ENCODE assay signal across 18 cellular contexts in the genomic region with DNA sequence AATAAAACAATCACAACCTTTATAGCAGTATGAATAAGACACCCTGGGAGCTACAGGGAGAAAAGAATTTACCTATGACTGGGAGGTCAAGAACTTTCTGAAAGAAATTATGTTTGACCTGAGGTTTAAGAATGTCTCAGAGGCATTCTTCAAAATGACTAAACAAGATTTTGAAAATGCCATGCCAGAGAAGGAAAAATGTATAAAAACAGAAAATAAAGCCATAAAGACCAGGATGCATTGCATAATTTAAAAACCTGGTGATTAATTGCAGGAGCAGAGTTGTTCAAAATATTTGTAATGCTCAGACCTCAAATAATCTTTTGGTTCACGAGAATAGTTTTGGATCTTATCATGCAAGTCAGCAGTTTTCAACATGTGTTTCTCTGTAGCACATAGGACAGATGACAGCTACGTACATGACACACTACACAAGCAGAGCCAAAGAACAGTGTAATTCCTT.
DNase-seq lines count a peak whose midpoint lies in the region; ATAC-seq and TF ChIP-seq lines count a peak whose summit lies in the region.
"Had no signal": no experiment of that assay in that cellular context is flagged by ENCODE, and none has a peak within 500 bp of the region (broad histone marks: within the 10 kb centered on the region; RNA-seq: fewer than 3 reads in every experiment).

No MANE protein-coding gene starts in this region.

- in situ Hi-C loops in astrocyte of the cerebellum (cut with HindIII; ENCODE audit: low sequenced_read_pairs) = no loop called here

- no peak overlapping the region for H3K4me3 Mint-ChIP-seq in CD8-positive, alpha-beta memory T cell
- H3K4me3 Mint-ChIP-seq: stimulated activated naive B cell treated with anti-CD40 and anti-IgM and Interleukin-4, amounts not matched to agents 10 μg/mL and 1 μg/mL and 100 μg/mL, for 72 hours had no signal

- POLR2A ChIA-PET in CD8-positive, alpha-beta memory T cell (lab: Charles Lee) = no interaction called here

- no peak overlapping the region for H3K4me3 ChIP-seq in right atrium auricular region
- no peak overlapping the region for H3K4me3 ChIP-seq in astrocyte of the cerebellum (ENCODE audit: low read depth, low read length)
- H3K4me3 ChIP-seq in CD8-positive, alpha-beta memory T cell (ENCODE audit: low read length) = no peak overlapping the region
- H3K4me3 ChIP-seq: tibial nerve had no signal

- ATAC-seq in Right ventricle myocardium inferior (peak; percentile 46), foreskin keratinocyte (no peak), HG03439 (IDR thresholded peaks at IDR 0.05; ENCODE audit: unreplicated experiment) (no peak)
- ATAC-seq in activated CD4-positive, CD25-positive, alpha-beta regulatory T cell treated with anti-CD3 and anti-CD28 coated beads, Interleukin-2, amount 50 U/mL, for 24 hours = no peak
- ATAC-seq: left lobe of liver; stimulated activated naive B cell treated with anti-CD40 and anti-IgM and Interleukin-4, amounts not matched to agents 10 μg/mL and 1 μg/mL and 100 μg/mL, for 72 hours had no signal

- no peaks in the 10 kb centered on the region for H3K36me3 ChIP-seq in right atrium auricular region
- H3K36me3 ChIP-seq in CD8-positive, alpha-beta memory T cell (ENCODE audit: insufficient read depth, low read length) = no peaks in the 10 kb centered on the region
- H3K36me3 ChIP-seq: tibial nerve had no signal

- peaks cover 0 to 11% (median 5%) of the 10 kb centered on the region in 5 donors for H3K9me3 Mint-ChIP-seq in CD8-positive, alpha-beta memory T cell

- CTCF ChIA-PET in CD8-positive, alpha-beta memory T cell (lab: Charles Lee) = no interaction called here

- DNase-seq in Right ventricle myocardium inferior (ENCODE audit: missing footprints) (no peak), right atrium auricular region (ENCODE audit: low spot score) (no peak), astrocyte of the cerebellum (ENCODE audit: low read depth) (peak; percentile 29), foreskin keratinocyte (peak; percentile 12 to 68), NCI-H2029 (lab: John Stamatoyannopoulos, UW) (no peak)
- DNase-seq in CD8-positive, alpha-beta memory T cell = no peak
- DNase-seq: 8988T; activated CD4-positive, CD25-positive, alpha-beta regulatory T cell; activated effector memory CD4-positive, alpha-beta T cell treated with Interleukin-2 at 50 U/mL for 16 hours; aorta; SHP77; stimulated activated naive B cell treated with anti-CD40 and anti-IgM and Interleukin-4, amounts not matched to agents 10 μg/mL and 1 μg/mL and 100 μg/mL, for 72 hours; T-helper 2 cell had no signal

- peak overlapping the region in 1 of 2 donors; percentile 5 for H3K27ac ChIP-seq in right atrium auricular region
- no peak overlapping the region for H3K27ac ChIP-seq in foreskin keratinocyte
- H3K27ac ChIP-seq in CD8-positive, alpha-beta memory T cell (ENCODE audit: low read depth, low read length) = no peak overlapping the region
- H3K27ac ChIP-seq: parathyroid adenoma, tibial nerve had no signal

- no peaks in the 10 kb centered on the region for H3K27me3 Mint-ChIP-seq in CD8-positive, alpha-beta memory T cell
- H3K27me3 Mint-ChIP-seq: stimulated activated naive B cell treated with anti-CD40 and anti-IgM and Interleukin-4, amounts not matched to agents 10 μg/mL and 1 μg/mL and 100 μg/mL, for 72 hours had no signal

- H3K27me3 ChIP-seq in right atrium auricular region (no peaks in the 10 kb centered on the region), foreskin keratinocyte (no peaks in the 10 kb centered on the region)
- no peaks in the 10 kb centered on the region for H3K27me3 ChIP-seq in CD8-positive, alpha-beta memory T cell (ENCODE audit: insufficient read depth, low read length, poor library complexity, severe bottlenecking)
- H3K27me3 ChIP-seq: tibial nerve had no signal

- H3K36me3 Mint-ChIP-seq in CD8-positive, alpha-beta memory T cell = no peaks in the 10 kb centered on the region
- H3K36me3 Mint-ChIP-seq: stimulated activated naive B cell treated with anti-CD40 and anti-IgM and Interleukin-4, amounts not matched to agents 10 μg/mL and 1 μg/mL and 100 μg/mL, for 72 hours had no signal

- no peaks in the 10 kb centered on the region for H3K4me1 Mint-ChIP-seq in CD8-positive, alpha-beta memory T cell
- H3K4me1 Mint-ChIP-seq: stimulated activated naive B cell treated with anti-CD40 and anti-IgM and Interleukin-4, amounts not matched to agents 10 μg/mL and 1 μg/mL and 100 μg/mL, for 72 hours had no signal

- H3K9me3 ChIP-seq in right atrium auricular region = no peaks in the 10 kb centered on the region
- H3K9me3 ChIP-seq in CD8-positive, alpha-beta memory T cell (ENCODE audit: low read length) = no peaks in the 10 kb centered on the region
- H3K9me3 ChIP-seq: tibial nerve had no signal

- TF ChIP-seq CTCF in right atrium auricular region (IDR thresholded peaks at IDR 0.05) (no peak), astrocyte of the cerebellum (IDR thresholded peaks at IDR 0.05; ENCODE audit: low read depth, low read length, missing control alignments) (no peak), foreskin keratinocyte (conservative IDR thresholded peaks at IDR 0.05) (no peak)

- no peaks in the 10 kb centered on the region for H3K4me1 ChIP-seq in right atrium auricular region
- H3K4me1 ChIP-seq in foreskin keratinocyte = no peaks in the 10 kb centered on the region
- no peaks in the 10 kb centered on the region for H3K4me1 ChIP-seq in CD8-positive, alpha-beta memory T cell (ENCODE audit: insufficient read depth, low read length)
- H3K4me1 ChIP-seq: parathyroid adenoma, tibial nerve had no signal

- no peak overlapping the region for H3K27ac Mint-ChIP-seq in CD8-positive, alpha-beta memory T cell
- H3K27ac Mint-ChIP-seq: stimulated activated naive B cell treated with anti-CD40 and anti-IgM and Interleukin-4, amounts not matched to agents 10 μg/mL and 1 μg/mL and 100 μg/mL, for 72 hours had no signal

- intact Hi-C loops in Right ventricle myocardium inferior (cut with DNase I) = no loop called here

Comparison
In these comparisons a context has a peak if more than half of its experiments do, and no peak if none do; other contexts are left out.
1. DNase-seq: peak in astrocyte of the cerebellum (single experiment) and foreskin keratinocyte (2 of 2); none in Right ventricle myocardium inferior (single experiment), right atrium auricular region (single experiment), CD8-positive, alpha-beta memory T cell (0 of 5) and NCI-H2029 (single experiment).